8 cellular contexts compared by ENCODE assay signal in genomic region chr3:129793947-129794318, GRCh38.
A peak's percentile ranks its signal among the peaks of the same experiment; 100 is the strongest.
DNase-seq lines count a peak whose midpoint lies in the region; ATAC-seq and TF ChIP-seq lines count a peak whose summit lies in the region.

No MANE protein-coding gene starts in this region.

- no peaks in the 10 kb centered on the region for H3K27me3 ChIP-seq in GM23338 (ENCODE audit: insufficient read depth)

- no peak overlapping the region for H2AFZ ChIP-seq in GM23338

- H3K4me3 Mint-ChIP-seq in GM23338, result peak overlapping the region; percentile 64
- peak overlapping the region; percentile 72 for H3K4me3 Mint-ChIP-seq in progenitor cell of endocrine pancreas (ENCODE audit: low read depth)

- H3K4me3 ChIP-seq in GM23338, result peak overlapping the region; percentile 41; the same call in 1 of the 2 replicates

- no peaks in the 10 kb centered on the region for H3K9me2 ChIP-seq in GM23338 (ENCODE audit: insufficient read depth)

- H4K20me1 ChIP-seq in GM23338 (replicated peaks; ENCODE audit: insufficient read depth), result no peaks in the 10 kb centered on the region

- TF ChIP-seq CTCF in GM23338 (conservative IDR thresholded peaks at IDR 0.05; ENCODE audit: low read depth in 2 of 2), result no peak
- no peak for TF ChIP-seq CTCF in progenitor cell of endocrine pancreas (IDR thresholded peaks at IDR 0.05; ENCODE audit: unreplicated experiment)

- H3F3A ChIP-seq in GM23338 (replicated peaks; ENCODE audit: low read depth), result no peaks in the 10 kb centered on the region

- H3K27ac Mint-ChIP-seq in GM23338 (no peak overlapping the region; the same call in 1 of the 2 replicates), progenitor cell of endocrine pancreas (peak overlapping the region; percentile 99)

- H3K36me3 Mint-ChIP-seq in GM23338 (ENCODE audit: low read depth), result no peaks in the 10 kb centered on the region
- peaks cover 1% of the 10 kb centered on the region for H3K36me3 Mint-ChIP-seq in progenitor cell of endocrine pancreas (ENCODE audit: insufficient read depth)

- H3K36me3 ChIP-seq in GM23338 (ENCODE audit: insufficient read depth), result no peaks in the 10 kb centered on the region

- H3K4me1 Mint-ChIP-seq in GM23338, result peaks cover 33% of the 10 kb centered on the region
- H3K4me1 Mint-ChIP-seq in progenitor cell of endocrine pancreas (ENCODE audit: low read depth), result peaks cover 30% of the 10 kb centered on the region

- H3K27me3 Mint-ChIP-seq in GM23338 (ENCODE audit: insufficient read depth, low read depth, poor library complexity) (peaks cover 1% of the 10 kb centered on the region), progenitor cell of endocrine pancreas (no peaks in the 10 kb centered on the region)

- 0 out of 2 replicates have a peak overlapping the region, but pooled peaks have one; percentile 83 for H3K27ac ChIP-seq in GM23338 (ENCODE audit: low read depth)

- H3K4me1 ChIP-seq in GM23338 (ENCODE audit: insufficient read depth), result peaks cover 25% of the 10 kb centered on the region

- peak; percentile 47 for DNase-seq in GM23338 (ENCODE audit: low spot score)
- peak; percentile 89 for DNase-seq in OCI-M1 (lab: John Stamatoyannopoulos, UW)
- peak; percentile 27 for DNase-seq in glomerular visceral epithelial cell (ENCODE audit: extremely low spot score)
- DNase-seq in progenitor cell of endocrine pancreas (ENCODE audit: low spot score, unreplicated experiment), result no peak
- no peak for DNase-seq in NCI-H1048 (lab: John Stamatoyannopoulos, UW)

- H3K4me2 ChIP-seq in GM23338, result peak overlapping the region; percentile 76

- H3K9me3 Mint-ChIP-seq in GM23338 (no peaks in the 10 kb centered on the region), progenitor cell of endocrine pancreas (ENCODE audit: low read depth) (no peaks in the 10 kb centered on the region)

- ATAC-seq in GM23338, result peak; percentile 69
- ATAC-seq in HG03565 (IDR thresholded peaks at IDR 0.05; ENCODE audit: unreplicated experiment), result no peak
- ATAC-seq in GM21576 (IDR thresholded peaks at IDR 0.05; ENCODE audit: unreplicated experiment), result no peak
- ATAC-seq in GM18868 (IDR thresholded peaks at IDR 0.05; ENCODE audit: unreplicated experiment), result no peak

- 0 out of 2 replicates have a peak, but pooled peaks cover 4% of the 10 kb centered on the region for H3K79me2 ChIP-seq in GM23338 (replicated peaks; ENCODE audit: insufficient read depth)

TF ChIP-seq in GM23338, 12 proteins besides CTCF, POLR2A, EP300 and RAD21:
- TF ChIP-seq REST (IDR thresholded peaks at IDR 0.05; ENCODE audit: unreplicated experiment), result no peak
- no peak for TF ChIP-seq EZH2phosphoT487 (IDR thresholded peaks at IDR 0.05; ENCODE audit: unreplicated experiment)
- TF ChIP-seq ETS1 (IDR thresholded peaks at IDR 0.05), result no peak

Comparison
In these comparisons a context has a peak if more than half of its experiments do, and no peak if none do; other contexts are left out.
1. DNase-seq: peak in GM23338 (single experiment), OCI-M1 (single experiment) and glomerular visceral epithelial cell (single experiment); none in progenitor cell of endocrine pancreas (single experiment) and NCI-H1048 (single experiment).